ENCODE assay signal across 1 cellular context in the genomic region with DNA sequence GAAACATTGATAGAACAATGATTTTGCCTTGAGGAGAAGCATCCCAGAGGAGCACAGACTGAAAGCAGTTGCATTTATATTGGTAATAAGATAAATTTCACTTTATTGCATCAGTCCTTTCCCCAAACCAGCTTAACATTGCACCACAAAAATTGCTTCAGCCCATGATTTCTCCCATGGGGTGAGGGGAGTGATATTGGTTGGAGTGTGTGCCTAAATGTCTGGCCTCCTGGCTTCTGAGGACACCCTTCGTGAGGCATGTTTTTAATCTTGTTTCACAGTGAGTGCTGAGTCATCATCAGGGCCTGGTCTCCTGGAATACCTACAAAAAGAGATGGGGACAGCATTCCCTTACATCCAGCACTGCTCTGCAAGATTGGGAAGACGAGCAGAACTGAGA.
A peak's percentile ranks its signal among the peaks of the same experiment; 100 is the strongest.
TF ChIP-seq lines count a peak whose summit lies in the region.

No MANE protein-coding gene starts in this region.

TF ChIP-seq in HepG2, 621 proteins besides CTCF, POLR2A, EP300 and RAD21 (continued from another document):
- TF ChIP-seq, protein P1, sequence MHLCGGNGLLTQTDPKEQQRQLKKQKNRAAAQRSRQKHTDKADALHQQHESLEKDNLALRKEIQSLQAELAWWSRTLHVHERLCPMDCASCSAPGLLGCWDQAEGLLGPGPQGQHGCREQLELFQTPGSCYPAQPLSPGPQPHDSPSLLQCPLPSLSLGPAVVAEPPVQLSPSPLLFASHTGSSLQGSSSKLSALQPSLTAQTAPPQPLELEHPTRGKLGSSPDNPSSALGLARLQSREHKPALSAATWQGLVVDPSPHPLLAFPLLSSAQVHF (CRISPR knock-in tag; IDR thresholded peaks at IDR 0.05): no peak
- peak; percentile 31 to 70; a peak in 3 of 4 replicates for TF ChIP-seq MAFK (conservative IDR thresholded peaks at IDR 0.05 in 1 of 2, IDR thresholded peaks at IDR 0.05 in 1 of 2; ENCODE audit: low read length in 2 of 2)
- TF ChIP-seq ERF (CRISPR knock-in tag; IDR thresholded peaks at IDR 0.05): no peak
